30 cellular contexts compared by ENCODE assay signal in the genomic region with DNA sequence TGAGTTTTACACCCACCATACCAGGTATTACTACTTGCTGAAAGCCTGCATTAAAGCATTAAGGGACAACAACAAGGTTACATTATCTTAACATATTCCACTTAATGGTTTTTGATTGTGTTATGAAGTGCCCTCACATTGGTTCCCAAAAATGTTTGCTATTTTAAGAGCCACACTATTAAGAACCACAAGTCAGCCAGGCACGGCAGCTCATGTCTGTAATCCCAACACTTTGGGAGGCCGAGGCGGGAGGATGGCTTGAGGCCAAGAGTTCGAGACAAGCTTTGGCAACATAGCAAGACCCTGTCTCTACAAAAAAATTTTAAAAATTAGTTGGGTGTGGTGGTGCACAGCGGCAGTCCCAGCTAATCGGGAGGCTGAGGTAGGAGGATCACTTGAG. TPM values are rescaled to one million over a fixed set of nuclear protein-coding genes. Genes with fewer than 3 reads are reported as not detected.
DNase-seq lines count a peak whose midpoint lies in the region; ATAC-seq and TF ChIP-seq lines count a peak whose summit lies in the region.
"Had no signal": no experiment of that assay in that cellular context is flagged by ENCODE, and none has a peak within 500 bp of the region (broad histone marks: within the 10 kb centered on the region; RNA-seq: fewer than 3 reads in every experiment).

No MANE protein-coding gene starts in this region.

- 58 to 86% methylated on average over 6 of the region's 6 CpGs for WGBS in lung, 2 donors

- no peaks in the 10 kb centered on the region for H3K9me3 Mint-ChIP-seq in activated CD4-positive, alpha-beta memory T cell treated with anti-CD3 and anti-CD28 coated beads, Interleukin-2, amount 10 ng/mL, durations not matched to agents 7 days and 5 days
- H3K9me3 Mint-ChIP-seq in activated CD4-positive, alpha-beta memory T cell treated with anti-CD3 and anti-CD28 coated beads for 36 hours = no peaks in the 10 kb centered on the region
- H3K9me3 Mint-ChIP-seq in activated T-helper 17 cell treated with anti-CD3 and anti-CD28 coated beads, Interleukin-2, amount 50 U/mL, for 72 hours = no peaks in the 10 kb centered on the region
- H3K9me3 Mint-ChIP-seq: activated B cell treated with CpG ODN at 0.5 μM for 24 hours; activated naive CD4-positive, alpha-beta T cell treated with anti-CD3 and anti-CD28 coated beads, Interleukin-2, amount 50 U/mL, for 24 hours; H9; mesothelial cell of epicardium; naive thymus-derived CD4-positive, alpha-beta T cell had no signal

- CTCF ChIA-PET in activated CD4-positive, alpha-beta memory T cell treated with anti-CD3 and anti-CD28 coated beads, Interleukin-2, amount 10 ng/mL, durations not matched to agents 7 days and 5 days (lab: Charles Lee) = interaction anchor here (0.7 to 4.4 kb wide), 7 partner anchors 17 to 248 kb away, joined by 3 to 47 read pairs (median 9); a partner anchor contains a TSS
- CTCF ChIA-PET in activated CD4-positive, alpha-beta memory T cell treated with anti-CD3 and anti-CD28 coated beads for 36 hours (lab: Charles Lee) = interaction anchor here (2.5 to 3.6 kb wide), 2 partner anchors 29 to 30 kb away, joined by 6 to 12 read pairs; a partner anchor contains a TSS

- H3K27me3 Mint-ChIP-seq in activated CD4-positive, alpha-beta memory T cell treated with anti-CD3 and anti-CD28 coated beads, Interleukin-2, amount 10 ng/mL, durations not matched to agents 7 days and 5 days = no peaks in the 10 kb centered on the region
- H3K27me3 Mint-ChIP-seq in activated CD4-positive, alpha-beta memory T cell treated with anti-CD3 and anti-CD28 coated beads for 36 hours = no peaks in the 10 kb centered on the region
- H3K27me3 Mint-ChIP-seq in activated T-helper 17 cell treated with anti-CD3 and anti-CD28 coated beads, Interleukin-2, amount 50 U/mL, for 72 hours = no peaks in the 10 kb centered on the region
- H3K27me3 Mint-ChIP-seq: activated B cell treated with CpG ODN at 0.5 μM for 24 hours; activated naive CD4-positive, alpha-beta T cell treated with anti-CD3 and anti-CD28 coated beads, Interleukin-2, amount 50 U/mL, for 24 hours; naive thymus-derived CD4-positive, alpha-beta T cell had no signal

- H3K27me3 ChIP-seq in lung (ENCODE audit: control insufficient read depth, insufficient read depth) = no peaks in the 10 kb centered on the region
- H3K27me3 ChIP-seq: spleen, vagina had no signal

- no peak overlapping the region for H3K4me3 Mint-ChIP-seq in activated CD4-positive, alpha-beta memory T cell treated with anti-CD3 and anti-CD28 coated beads, Interleukin-2, amount 10 ng/mL, durations not matched to agents 7 days and 5 days
- no peak overlapping the region for H3K4me3 Mint-ChIP-seq in activated CD4-positive, alpha-beta memory T cell treated with anti-CD3 and anti-CD28 coated beads for 36 hours
- peak overlapping the region; percentile 68 for H3K4me3 Mint-ChIP-seq in activated T-helper 17 cell treated with anti-CD3 and anti-CD28 coated beads, Interleukin-2, amount 50 U/mL, for 72 hours
- H3K4me3 Mint-ChIP-seq: activated B cell treated with CpG ODN at 0.5 μM for 24 hours; activated naive CD4-positive, alpha-beta T cell treated with anti-CD3 and anti-CD28 coated beads, Interleukin-2, amount 50 U/mL, for 24 hours; H9; mesothelial cell of epicardium had no signal

- peaks cover 82% of the 10 kb centered on the region for H3K4me1 Mint-ChIP-seq in activated CD4-positive, alpha-beta memory T cell treated with anti-CD3 and anti-CD28 coated beads, Interleukin-2, amount 10 ng/mL, durations not matched to agents 7 days and 5 days
- peaks cover 83% of the 10 kb centered on the region for H3K4me1 Mint-ChIP-seq in activated CD4-positive, alpha-beta memory T cell treated with anti-CD3 and anti-CD28 coated beads for 36 hours (ENCODE audit: low read depth)
- peaks cover 54% of the 10 kb centered on the region for H3K4me1 Mint-ChIP-seq in activated T-helper 17 cell treated with anti-CD3 and anti-CD28 coated beads, Interleukin-2, amount 50 U/mL, for 72 hours

- no peaks in the 10 kb centered on the region for H3K9me3 ChIP-seq in lung (ENCODE audit: control insufficient read depth in 2 of 2, insufficient read depth in 1 of 2, low read length in 1 of 2)
- H3K9me3 ChIP-seq: A549, SK-N-SH, spleen, thoracic aorta, vagina had no signal

- H3K27ac ChIP-seq in lung (ENCODE audit: low read depth in 1 of 2, low read length in 1 of 2) = no peak overlapping the region
- H3K27ac ChIP-seq: A549, epithelial cell of prostate, thoracic aorta, vagina had no signal

- intact Hi-C loops in activated CD4-positive, alpha-beta memory T cell treated with anti-CD3 and anti-CD28 coated beads for 36 hours (cut with micrococcal nuclease) = no loop called here

- no peak for TF ChIP-seq CTCF in lung (IDR thresholded peaks at IDR 0.05; ENCODE audit: control extremely low read depth, extremely low read depth)

- H3K4me1 ChIP-seq in lung (ENCODE audit: control insufficient read depth in 2 of 2, insufficient read depth in 2 of 2, low read length in 2 of 2) = peaks cover 3 to 27% of the 10 kb centered on the region in 2 donors

- POLR2A ChIA-PET in activated CD4-positive, alpha-beta memory T cell treated with anti-CD3 and anti-CD28 coated beads, Interleukin-2, amount 10 ng/mL, durations not matched to agents 7 days and 5 days (lab: Charles Lee) = interaction anchor here (1.2 to 7.2 kb wide), 14 partner anchors 8 to 296 kb away, joined by 3 to 94 read pairs (median 9); a partner anchor contains a TSS
- POLR2A ChIA-PET in activated CD4-positive, alpha-beta memory T cell treated with anti-CD3 and anti-CD28 coated beads for 36 hours (lab: Charles Lee) = no interaction called here

- peak overlapping the region; percentile 86 for H3K27ac Mint-ChIP-seq in activated CD4-positive, alpha-beta memory T cell treated with anti-CD3 and anti-CD28 coated beads, Interleukin-2, amount 10 ng/mL, durations not matched to agents 7 days and 5 days
- no peak overlapping the region for H3K27ac Mint-ChIP-seq in activated CD4-positive, alpha-beta memory T cell treated with anti-CD3 and anti-CD28 coated beads for 36 hours
- peak overlapping the region; percentile 58 for H3K27ac Mint-ChIP-seq in activated T-helper 17 cell treated with anti-CD3 and anti-CD28 coated beads, Interleukin-2, amount 50 U/mL, for 72 hours
- H3K27ac Mint-ChIP-seq: activated B cell treated with CpG ODN at 0.5 μM for 24 hours; activated naive CD4-positive, alpha-beta T cell treated with anti-CD3 and anti-CD28 coated beads, Interleukin-2, amount 50 U/mL, for 24 hours; H9; mesothelial cell of epicardium had no signal

- no peak for DNase-seq in activated CD4-positive, alpha-beta memory T cell treated with anti-CD3 and anti-CD28 coated beads, Interleukin-2, amount 10 ng/mL, durations not matched to agents 7 days and 5 days
- DNase-seq in activated CD4-positive, alpha-beta memory T cell treated with anti-CD3 and anti-CD28 coated beads for 36 hours = no peak
- DNase-seq in Daoy (ENCODE audit: low read depth) (peak; percentile 53), lung (ENCODE audit: low spot score) (peak; percentile 57), NCI-H146 (lab: John Stamatoyannopoulos, UW) (no peak), NCI-H774 (lab: John Stamatoyannopoulos, UW) (no peak)
- DNase-seq: activated B cell treated with CpG ODN at 0.5 μM for 24 hours; activated CD4-positive, alpha-beta T cell treated with anti-CD3 and anti-CD28 coated beads, Interleukin-2, amount 50 U/mL, for 48 hours; activated T-cell treated with anti-CD3 and anti-CD28 coated beads, Interleukin-2, amount 50 U/mL, for 1 hour; DND-41; H9; head of caudate nucleus; MV-4-11; naive thymus-derived CD4-positive, alpha-beta T cell; NCI-H2171 treated with DMSO at 0.1 percent for 48 hours; NCI-H526; RPMI8226; SK-N-SH; spleen; stimulated activated CD4-positive, alpha-beta T cell treated with anti-CD3 and anti-CD28 coated beads, Interleukin-2, amount 100 ng/mL, for 48 hours; stimulated activated naive CD4-positive, alpha-beta T cell had no signal

- no peak overlapping the region for H3K4me3 ChIP-seq in lung
- H3K4me3 ChIP-seq: A549, GM12878, spleen, thoracic aorta, vagina had no signal

- H3K36me3 ChIP-seq in lung (ENCODE audit: control insufficient read depth in 2 of 2, insufficient read depth in 2 of 2, low read length in 2 of 2) = peaks cover 0 to 1% of the 10 kb centered on the region in 2 donors
- H3K36me3 ChIP-seq: thoracic aorta, vagina had no signal

- peaks cover 56% of the 10 kb centered on the region for H3K36me3 Mint-ChIP-seq in activated CD4-positive, alpha-beta memory T cell treated with anti-CD3 and anti-CD28 coated beads, Interleukin-2, amount 10 ng/mL, durations not matched to agents 7 days and 5 days (ENCODE audit: low read depth)
- peaks cover 20% of the 10 kb centered on the region for H3K36me3 Mint-ChIP-seq in activated CD4-positive, alpha-beta memory T cell treated with anti-CD3 and anti-CD28 coated beads for 36 hours
- peaks cover 72% of the 10 kb centered on the region for H3K36me3 Mint-ChIP-seq in activated T-helper 17 cell treated with anti-CD3 and anti-CD28 coated beads, Interleukin-2, amount 50 U/mL, for 72 hours (ENCODE audit: low read depth)

- no peak for ATAC-seq in activated T-helper 17 cell treated with anti-CD3 and anti-CD28 coated beads, Interleukin-2, amount 50 U/mL, for 72 hours (replicated peaks)
- ATAC-seq in lung (ENCODE audit: insufficient read depth, low FRiP score) (no peak), GM21737 (IDR thresholded peaks at IDR 0.05; ENCODE audit: unreplicated experiment) (no peak)
- ATAC-seq: A549; naive thymus-derived CD4-positive, alpha-beta T cell had no signal

RNA-seq across cellular contexts. Expression of a gene that starts 28.2 kb away (rescaled TPM):
- 10 to 100 TPM; 83.1 to 89.4 TPM for total RNA-seq in activated CD4-positive, alpha-beta memory T cell treated with anti-CD3 and anti-CD28 coated beads, Interleukin-2, amount 10 ng/mL, durations not matched to agents 7 days and 5 days
- 10 to 100 TPM; 34.1 to 36.7 TPM for total RNA-seq in activated CD4-positive, alpha-beta memory T cell treated with anti-CD3 and anti-CD28 coated beads for 36 hours
- total RNA-seq in Daoy (2014; rRNA removed; shearing (Covaris generic)) = 29.9 and 33.8 TPM in 2 replicates
- 100 to 1,000 TPM in 1 of 2 donors, 10 to 100 TPM in 1; 41.0 to 115 TPM for total RNA-seq in activated T-helper 17 cell treated with anti-CD3 and anti-CD28 coated beads, Interleukin-2, amount 50 U/mL, for 72 hours
- total RNA-seq in lung = 100 to 1,000 TPM in 1 of 2 donors, 10 to 100 TPM in 1; 58.2 to 108 TPM
- 10 to 100 TPM in 1 of 2 donors, 1 to 10 TPM in 1; 9.7 to 11.6 TPM for polyA plus RNA-seq in lung

Comparison
In these comparisons a context has a peak if more than half of its experiments do, and no peak if none do; other contexts are left out.
1. DNase-seq: peak in Daoy (single experiment) and lung (single experiment); none in activated CD4-positive, alpha-beta memory T cell treated with anti-CD3 and anti-CD28 coated beads, Interleukin-2, amount 10 ng/mL, durations not matched to agents 7 days and 5 days (single experiment), activated CD4-positive, alpha-beta memory T cell treated with anti-CD3 and anti-CD28 coated beads for 36 hours (single experiment), NCI-H146 (single experiment) and NCI-H774 (single experiment).